Comparison of ENCODE assay signal across 10 cellular contexts in the genomic region with DNA sequence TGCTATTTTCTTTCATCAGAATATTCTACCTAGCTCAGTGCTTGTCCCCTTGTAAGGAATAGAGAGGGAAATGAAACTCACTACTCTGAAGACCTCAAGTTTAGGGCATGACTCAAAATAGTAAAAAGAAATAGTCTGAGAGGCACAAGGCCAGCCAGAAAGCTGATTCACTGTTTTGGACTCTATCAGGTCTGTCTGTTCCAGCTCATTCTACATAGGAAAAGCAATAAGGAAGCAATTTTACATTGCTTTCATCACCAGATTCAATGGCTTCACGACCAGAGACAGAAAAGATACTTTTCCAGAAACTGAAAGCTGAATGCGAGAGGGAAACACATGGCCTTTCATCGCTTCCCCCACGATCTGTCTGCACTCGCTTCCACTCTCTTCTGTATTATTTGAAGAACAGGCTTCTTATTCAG.
A peak's percentile ranks its signal among the peaks of the same experiment; 100 is the strongest.
DNase-seq lines count a peak whose midpoint lies in the region; ATAC-seq, FAIRE-seq and TF ChIP-seq lines count a peak whose summit lies in the region.
"Had no signal": no experiment of that assay in that cellular context is flagged by ENCODE, and none has a peak within 500 bp of the region (broad histone marks: within the 10 kb centered on the region; RNA-seq: fewer than 3 reads in every experiment).

No MANE protein-coding gene starts in this region.

- ATAC-seq in HG02642 (IDR thresholded peaks at IDR 0.05; ENCODE audit: poor library complexity, unreplicated experiment), result peak; percentile 98
- ATAC-seq: HCT116 had no signal

- no peak for TF ChIP-seq CTCF in right atrium auricular region (IDR thresholded peaks at IDR 0.05)

- FAIRE-seq in GM12892 (lab: Jason Lieb, UNC), result peak; percentile 95
- FAIRE-seq: colon had no signal

- no peaks in the 10 kb centered on the region for H3K36me3 ChIP-seq in right atrium auricular region

- TF ChIP-seq POLR2A in GM12892 (IDR thresholded peaks at IDR 0.05; ENCODE audit: low read depth, low read length), result no peak

- H3K27ac ChIP-seq in right atrium auricular region, result peak overlapping the region; percentile 1 to 26

- DNase-seq in GM12892 (ENCODE audit: insufficient read length) (no peak), NOMO-1 treated with dmso at 0.1 percent for 144 hours (lab: John Stamatoyannopoulos, UW; ENCODE audit: unreplicated experiment) (peak; percentile 79), right atrium auricular region (ENCODE audit: low spot score) (no peak), T1000 (lab: John Stamatoyannopoulos, UW) (no peak), nucleus accumbens (lab: John Stamatoyannopoulos, UW) (no peak), LoVo (ENCODE audit: low spot score) (no peak)
- no peak for DNase-seq in activated naive CD4-positive, alpha-beta T cell treated with Interleukin-2 at 50 U/mL for 16 hours

- H3K27me3 ChIP-seq in right atrium auricular region, result no peaks in the 10 kb centered on the region

- peaks cover 0 to 18% of the 10 kb centered on the region in 2 donors for H3K4me1 ChIP-seq in right atrium auricular region

- H3K4me3 ChIP-seq in right atrium auricular region, result no peak overlapping the region

- no peaks in the 10 kb centered on the region for H3K9me3 ChIP-seq in right atrium auricular region
